17 cellular contexts compared by ENCODE assay signal in genomic region chr1:231991231-231991630, GRCh38.
"Had no signal": no experiment of that assay in that cellular context is flagged by ENCODE, and none has a peak within 500 bp of the region (broad histone marks: within the 10 kb centered on the region; RNA-seq: fewer than 3 reads in every experiment).

No MANE protein-coding gene starts in this region.

- H3K4me1 ChIP-seq: lower lobe of right lung, testis, transverse colon had no signal

- H3K27me3 Mint-ChIP-seq: memory B cell; natural killer cell treated with Interleukin-12 subunit alpha and Interleukin-12 subunit beta and Interleukin-15 and Interleukin-18, amount 100 ng/mL, for 72 hours; stimulated activated naive B cell treated with anti-CD40 and anti-IgM and Interleukin-4, amounts not matched to agents 10 μg/mL and 1 μg/mL and 100 μg/mL, for 72 hours; stimulated activated naive CD8-positive, alpha-beta T cell treated with anti-CD3 and anti-CD28 coated beads, Interleukin-15, amount 100 ng/mL, for 72 hours had no signal

- H3K4me3 Mint-ChIP-seq: immature natural killer cell; memory B cell; natural killer cell treated with Interleukin-12 subunit alpha and Interleukin-12 subunit beta and Interleukin-15 and Interleukin-18, amount 100 ng/mL, for 72 hours; stimulated activated naive B cell treated with anti-CD40 and anti-IgM and Interleukin-4, amounts not matched to agents 10 μg/mL and 1 μg/mL and 100 μg/mL, for 72 hours; stimulated activated naive CD8-positive, alpha-beta T cell treated with anti-CD3 and anti-CD28 coated beads, Interleukin-15, amount 100 ng/mL, for 72 hours had no signal

- H3K36me3 ChIP-seq: heart left ventricle, left ventricle myocardium inferior, lower lobe of right lung, sigmoid colon, transverse colon had no signal

- H3K27me3 ChIP-seq: heart left ventricle, sigmoid colon, testis, transverse colon had no signal

- H3K9me3 Mint-ChIP-seq: immature natural killer cell; memory B cell; natural killer cell treated with Interleukin-12 subunit alpha and Interleukin-12 subunit beta and Interleukin-15 and Interleukin-18, amount 100 ng/mL, for 72 hours; stimulated activated naive B cell treated with anti-CD40 and anti-IgM and Interleukin-4, amounts not matched to agents 10 μg/mL and 1 μg/mL and 100 μg/mL, for 72 hours; stimulated activated naive CD8-positive, alpha-beta T cell treated with anti-CD3 and anti-CD28 coated beads, Interleukin-15, amount 100 ng/mL, for 72 hours had no signal

- H3K27ac ChIP-seq: lower lobe of right lung, testis, transverse colon had no signal

- H3K4me3 ChIP-seq: heart left ventricle, left ventricle myocardium inferior, lower lobe of right lung, sigmoid colon, skin epidermis, testis, transverse colon had no signal

- H3K9me3 ChIP-seq: heart left ventricle, left ventricle myocardium inferior, lower lobe of right lung, testis, transverse colon had no signal

- H3K4me1 Mint-ChIP-seq: memory B cell; stimulated activated naive B cell treated with anti-CD40 and anti-IgM and Interleukin-4, amounts not matched to agents 10 μg/mL and 1 μg/mL and 100 μg/mL, for 72 hours; stimulated activated naive CD8-positive, alpha-beta T cell treated with anti-CD3 and anti-CD28 coated beads, Interleukin-15, amount 100 ng/mL, for 72 hours had no signal

- DNase-seq: immature natural killer cell; kidney; left ventricle myocardium inferior; lower lobe of right lung; midbrain; posterior cingulate gyrus; sigmoid colon; stimulated activated CD4-positive, alpha-beta T cell treated with anti-CD3 and anti-CD28 coated beads, Interleukin-2, amount 100 ng/mL, for 24 hours; stimulated activated CD4-positive, alpha-beta T cell treated with anti-CD3 and anti-CD28 coated beads, Interleukin-4, amount 100 ng/mL, for 4 hours; stimulated activated naive B cell treated with anti-CD40 and anti-IgM and Interleukin-4, amounts not matched to agents 10 μg/mL and 1 μg/mL and 100 μg/mL, for 72 hours; stimulated activated naive CD8-positive, alpha-beta T cell treated with anti-CD3 and anti-CD28 coated beads, Interleukin-15, amount 100 ng/mL, for 72 hours; testis; transverse colon had no signal

- H3K27ac Mint-ChIP-seq: memory B cell; natural killer cell treated with Interleukin-12 subunit alpha and Interleukin-12 subunit beta and Interleukin-15 and Interleukin-18, amount 100 ng/mL, for 72 hours; stimulated activated naive B cell treated with anti-CD40 and anti-IgM and Interleukin-4, amounts not matched to agents 10 μg/mL and 1 μg/mL and 100 μg/mL, for 72 hours; stimulated activated naive CD8-positive, alpha-beta T cell treated with anti-CD3 and anti-CD28 coated beads, Interleukin-15, amount 100 ng/mL, for 72 hours had no signal

- H3K36me3 Mint-ChIP-seq: immature natural killer cell; memory B cell; natural killer cell treated with Interleukin-12 subunit alpha and Interleukin-12 subunit beta and Interleukin-15 and Interleukin-18, amount 100 ng/mL, for 72 hours; stimulated activated naive B cell treated with anti-CD40 and anti-IgM and Interleukin-4, amounts not matched to agents 10 μg/mL and 1 μg/mL and 100 μg/mL, for 72 hours had no signal
